10 cellular contexts compared by ENCODE assay signal in the genomic region with DNA sequence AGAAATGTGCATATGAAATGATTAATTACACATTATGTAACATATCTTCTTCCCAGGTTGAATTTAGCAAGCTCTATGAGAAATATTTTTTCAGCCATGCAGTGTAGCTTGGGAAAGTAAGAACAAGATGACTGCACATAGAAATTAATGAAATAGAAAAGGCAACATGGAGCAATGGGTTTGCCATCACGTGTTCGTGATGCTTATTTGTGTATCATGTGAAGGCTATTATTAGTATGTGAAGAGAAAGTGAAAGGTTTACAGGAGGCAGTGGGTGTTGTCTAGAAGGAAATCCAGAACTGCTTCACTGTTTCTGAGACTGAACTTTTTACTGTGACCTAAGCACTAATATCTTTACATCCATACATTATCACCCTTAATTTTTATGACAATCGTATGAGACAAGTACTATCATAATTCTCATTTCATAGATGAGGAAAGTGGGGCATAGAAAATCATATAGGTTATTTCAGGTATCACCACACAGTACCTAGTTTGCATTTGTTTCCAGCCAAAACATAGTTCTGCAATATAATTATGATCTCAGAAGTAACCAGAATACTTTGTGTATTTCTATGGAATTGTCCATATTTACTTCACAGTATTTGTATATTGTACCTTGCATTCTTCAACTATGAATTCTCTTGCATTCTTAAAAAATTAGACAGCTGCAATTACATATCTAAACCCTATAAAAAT. TPM values are rescaled to one million over a fixed set of nuclear protein-coding genes. Genes with fewer than 3 reads are reported as not detected.
A peak's percentile ranks its signal among the peaks of the same experiment; 100 is the strongest.
DNase-seq lines count a peak whose midpoint lies in the region; ATAC-seq and TF ChIP-seq lines count a peak whose summit lies in the region.
"Had no signal": no experiment of that assay in that cellular context is flagged by ENCODE, and none has a peak within 500 bp of the region (broad histone marks: within the 10 kb centered on the region; RNA-seq: fewer than 3 reads in every experiment).

No MANE protein-coding gene starts in this region.

- peak; percentile 61 to 87 (median 82) for ATAC-seq in heart left ventricle
- peak; percentile 98 for ATAC-seq in HG02885 (IDR thresholded peaks at IDR 0.05; ENCODE audit: poor library complexity, unreplicated experiment)

- 27 to 35% (median 32%) methylated on average over 3 of the region's 3 CpGs for whole genome bisulfite sequencing in heart left ventricle, 4 donors

- H3K4me3 ChIP-seq in heart left ventricle (peak overlapping the region in 4 of 12 donors; percentile 3 to 8 (median 6)), right atrium auricular region (no peak overlapping the region), coronary artery (no peak overlapping the region)

- H3K27me3 ChIP-seq in heart left ventricle (no peaks in the 10 kb centered on the region), right atrium auricular region (no peaks in the 10 kb centered on the region)

- DNase-seq in heart left ventricle (no peak), right atrium auricular region (ENCODE audit: low spot score) (no peak), OCI-M1 (lab: John Stamatoyannopoulos, UW) (peak; percentile 85), stromal cell of bone marrow (ENCODE audit: low read depth) (peak; percentile 2), NCI-H2227 (lab: John Stamatoyannopoulos, UW; ENCODE audit: unreplicated experiment) (no peak), coronary artery (ENCODE audit: low spot score) (no peak)
- no peak for DNase-seq in activated effector memory CD4-positive, alpha-beta T cell treated with Interleukin-2 at 50 U/mL for 16 hours
- DNase-seq: BE2C; stimulated activated naive CD4-positive, alpha-beta T cell treated with Interleukin-2 at 50 U/mL for 16 hours had no signal

- H3K4me1 ChIP-seq in heart left ventricle, result peaks cover 0 to 13% (median 3%) of the 10 kb centered on the region in 12 donors
- H3K4me1 ChIP-seq in right atrium auricular region, result no peaks in the 10 kb centered on the region
- H3K4me1 ChIP-seq: BE2C had no signal

- H3K9me3 ChIP-seq in heart left ventricle (no peaks in the 10 kb centered on the region), right atrium auricular region (no peaks in the 10 kb centered on the region)
- H3K9me3 ChIP-seq: BE2C had no signal

- H3K36me3 ChIP-seq in heart left ventricle (no peaks in the 10 kb centered on the region), right atrium auricular region (no peaks in the 10 kb centered on the region)
- H3K36me3 ChIP-seq: BE2C had no signal

- no peak for TF ChIP-seq CTCF in heart left ventricle (IDR thresholded peaks at IDR 0.05)
- TF ChIP-seq CTCF in right atrium auricular region (IDR thresholded peaks at IDR 0.05), result no peak
- TF ChIP-seq CTCF in coronary artery (IDR thresholded peaks at IDR 0.05), result no peak

- H3K27ac ChIP-seq in heart left ventricle (peak overlapping the region in 1 of 12 donors; percentile 11), right atrium auricular region (no peak overlapping the region), coronary artery (no peak overlapping the region)

- TF ChIP-seq POLR2A in heart left ventricle (IDR thresholded peaks at IDR 0.05), result no peak

- intact Hi-C loops in heart left ventricle (cut with DNase I), result loop anchor here in 1 of 10 donors (10.0 kb wide), 1 partner anchor 64 kb away; no protein-coding TSS in a partner anchor

RNA-seq across cellular contexts. Expression of gene SERPINI1, which starts 14.9 kb away (rescaled TPM):
- total RNA-seq in heart left ventricle, result 10 to 100 TPM in 5 of 9 donors, 1 to 10 TPM in 4; 5.6 to 18.5 (median 10.9) TPM
- 10 to 100 TPM in 1 of 2 donors, 1 to 10 TPM in 1; 7.9 to 10.7 TPM for polyA plus RNA-seq in heart left ventricle
- 1 to 10 TPM; 2.0 to 3.8 TPM for total RNA-seq in right atrium auricular region

RNA-seq across cellular contexts. Expression of gene PDCD10, which starts 15.7 kb away (rescaled TPM):
- total RNA-seq in heart left ventricle (10 to 100 TPM; 32.1 to 53.9 (median 41.1) TPM), right atrium auricular region (10 to 100 TPM; 31.8 to 40.5 TPM)
- 10 to 100 TPM; 12.6 to 72.4 TPM for polyA plus RNA-seq in heart left ventricle

Comparison
In these comparisons a context has a peak if more than half of its experiments do, and no peak if none do; other contexts are left out.
1. DNase-seq: peak in OCI-M1 (single experiment) and stromal cell of bone marrow (single experiment); none in heart left ventricle (0 of 5), right atrium auricular region (single experiment), NCI-H2227 (single experiment), activated effector memory CD4-positive, alpha-beta T cell treated with Interleukin-2 at 50 U/mL for 16 hours (single experiment) and coronary artery (single experiment).